Comparison of ENCODE assay signal across 3 cellular contexts in the genomic region with DNA sequence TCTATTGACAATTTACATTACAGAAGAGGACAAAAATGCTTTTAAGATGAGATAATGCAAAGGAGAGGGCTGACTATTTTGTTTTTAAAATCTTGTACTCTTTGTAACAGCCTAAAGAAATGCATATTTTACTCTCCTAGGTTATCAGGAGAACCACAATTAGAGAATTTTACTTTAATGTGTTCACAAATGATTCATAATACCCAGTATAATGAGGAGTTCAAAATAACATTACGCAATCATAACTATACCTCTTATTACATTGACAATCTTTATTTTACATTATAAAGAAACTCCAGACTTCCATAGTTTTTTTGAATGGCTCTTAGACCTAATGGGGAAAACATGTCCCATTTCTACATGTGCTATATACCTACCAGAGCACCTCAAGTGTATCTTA.
TF ChIP-seq lines count a peak whose summit lies in the region.

No MANE protein-coding gene starts in this region.

TF ChIP-seq in HepG2, 621 proteins besides CTCF, POLR2A, EP300 and RAD21:
- TF ChIP-seq ISX (CRISPR knock-in tag; conservative IDR thresholded peaks at IDR 0.05) (no peak), SATB2 (CRISPR knock-in tag; IDR thresholded peaks at IDR 0.05) (no peak), CEBPB (IDR thresholded peaks at IDR 0.05; ENCODE audit: borderline replicate concordance, low read depth, low read length) (peak; percentile 50; the same call in 1 of the 2 replicates)

TF ChIP-seq in K562, 482 proteins besides CTCF, POLR2A, EP300 and RAD21:
- TF ChIP-seq ZNF146 (CRISPR knock-in tag; IDR thresholded peaks at IDR 0.05; ENCODE audit: unreplicated experiment) (no peak), RBM34 (IDR thresholded peaks at IDR 0.05; ENCODE audit: borderline replicate concordance, insufficient read depth, low read length) (no peak), CEBPG (CRISPR knock-in tag; IDR thresholded peaks at IDR 0.05) (no peak), CEBPG (tag; conservative IDR thresholded peaks at IDR 0.05 in 1 of 2, IDR thresholded peaks at IDR 0.05 in 1 of 2) (peak in 1 of 2 experiments; percentile 84; a peak in 2 of 4 replicates), EWSR1 (IDR thresholded peaks at IDR 0.05; ENCODE audit: borderline replicate concordance, low read depth, partially characterized antibody) (no peak), CEBPB (tag; IDR thresholded peaks at IDR 0.05) (peak; percentile 41), ZNF561 (CRISPR knock-in tag; conservative IDR thresholded peaks at IDR 0.05) (no peak), ZNF583 (CRISPR knock-in tag; IDR thresholded peaks at IDR 0.05) (no peak), MYC (IDR thresholded peaks at IDR 0.05; ENCODE audit: low read depth, low read length) (no peak), MYC (CRISPR knock-in tag; IDR thresholded peaks at IDR 0.05; ENCODE audit: borderline replicate concordance, low read depth) (no peak), SNIP1 (IDR thresholded peaks at IDR 0.05; ENCODE audit: low read depth) (no peak), PPARD (CRISPR knock-in tag; IDR thresholded peaks at IDR 0.05) (no peak), TGIF2 (CRISPR knock-in tag; IDR thresholded peaks at IDR 0.05) (no peak)
- TF ChIP-seq, protein P1, sequence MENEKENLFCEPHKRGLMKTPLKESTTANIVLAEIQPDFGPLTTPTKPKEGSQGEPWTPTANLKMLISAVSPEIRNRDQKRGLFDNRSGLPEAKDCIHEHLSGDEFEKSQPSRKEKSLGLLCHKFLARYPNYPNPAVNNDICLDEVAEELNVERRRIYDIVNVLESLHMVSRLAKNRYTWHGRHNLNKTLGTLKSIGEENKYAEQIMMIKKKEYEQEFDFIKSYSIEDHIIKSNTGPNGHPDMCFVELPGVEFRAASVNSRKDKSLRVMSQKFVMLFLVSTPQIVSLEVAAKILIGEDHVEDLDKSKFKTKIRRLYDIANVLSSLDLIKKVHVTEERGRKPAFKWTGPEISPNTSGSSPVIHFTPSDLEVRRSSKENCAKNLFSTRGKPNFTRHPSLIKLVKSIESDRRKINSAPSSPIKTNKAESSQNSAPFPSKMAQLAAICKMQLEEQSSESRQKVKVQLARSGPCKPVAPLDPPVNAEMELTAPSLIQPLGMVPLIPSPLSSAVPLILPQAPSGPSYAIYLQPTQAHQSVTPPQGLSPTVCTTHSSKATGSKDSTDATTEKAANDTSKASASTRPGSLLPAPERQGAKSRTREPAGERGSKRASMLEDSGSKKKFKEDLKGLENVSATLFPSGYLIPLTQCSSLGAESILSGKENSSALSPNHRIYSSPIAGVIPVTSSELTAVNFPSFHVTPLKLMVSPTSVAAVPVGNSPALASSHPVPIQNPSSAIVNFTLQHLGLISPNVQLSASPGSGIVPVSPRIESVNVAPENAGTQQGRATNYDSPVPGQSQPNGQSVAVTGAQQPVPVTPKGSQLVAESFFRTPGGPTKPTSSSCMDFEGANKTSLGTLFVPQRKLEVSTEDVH (IDR thresholded peaks at IDR 0.05; ENCODE audit: low read depth, partially characterized antibody) = no peak
- TF ChIP-seq, protein P2, sequence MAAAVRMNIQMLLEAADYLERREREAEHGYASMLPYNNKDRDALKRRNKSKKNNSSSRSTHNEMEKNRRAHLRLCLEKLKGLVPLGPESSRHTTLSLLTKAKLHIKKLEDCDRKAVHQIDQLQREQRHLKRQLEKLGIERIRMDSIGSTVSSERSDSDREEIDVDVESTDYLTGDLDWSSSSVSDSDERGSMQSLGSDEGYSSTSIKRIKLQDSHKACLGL (CRISPR knock-in tag; IDR thresholded peaks at IDR 0.05; ENCODE audit: borderline replicate concordance, poor library complexity, severe bottlenecking) = no peak
- TF ChIP-seq, protein P3, sequence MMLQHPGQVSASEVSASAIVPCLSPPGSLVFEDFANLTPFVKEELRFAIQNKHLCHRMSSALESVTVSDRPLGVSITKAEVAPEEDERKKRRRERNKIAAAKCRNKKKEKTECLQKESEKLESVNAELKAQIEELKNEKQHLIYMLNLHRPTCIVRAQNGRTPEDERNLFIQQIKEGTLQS (IDR thresholded peaks at IDR 0.05) = no peak
- TF ChIP-seq, protein P3 (CRISPR knock-in tag; conservative IDR thresholded peaks at IDR 0.05) = no peak

TF ChIP-seq in H1, 55 proteins besides CTCF, POLR2A, EP300 and RAD21:
- TF ChIP-seq, protein P4, sequence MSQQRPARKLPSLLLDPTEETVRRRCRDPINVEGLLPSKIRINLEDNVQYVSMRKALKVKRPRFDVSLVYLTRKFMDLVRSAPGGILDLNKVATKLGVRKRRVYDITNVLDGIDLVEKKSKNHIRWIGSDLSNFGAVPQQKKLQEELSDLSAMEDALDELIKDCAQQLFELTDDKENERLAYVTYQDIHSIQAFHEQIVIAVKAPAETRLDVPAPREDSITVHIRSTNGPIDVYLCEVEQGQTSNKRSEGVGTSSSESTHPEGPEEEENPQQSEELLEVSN (IDR thresholded peaks at IDR 0.05) = no peak
- TF ChIP-seq CBX8 (IDR thresholded peaks at IDR 0.05; ENCODE audit: borderline replicate concordance, low read depth, low read length) (no peak), JUND (IDR thresholded peaks at IDR 0.05; ENCODE audit: low read length) (no peak), CEBPB (IDR thresholded peaks at IDR 0.05; ENCODE audit: low read depth, low read length) (peak; percentile 78; the same call in 1 of the 2 replicates)
- TF ChIP-seq, protein P3 (IDR thresholded peaks at IDR 0.05; ENCODE audit: insufficient read depth, low read depth, low read length) = no peak
